In the genomic region with DNA sequence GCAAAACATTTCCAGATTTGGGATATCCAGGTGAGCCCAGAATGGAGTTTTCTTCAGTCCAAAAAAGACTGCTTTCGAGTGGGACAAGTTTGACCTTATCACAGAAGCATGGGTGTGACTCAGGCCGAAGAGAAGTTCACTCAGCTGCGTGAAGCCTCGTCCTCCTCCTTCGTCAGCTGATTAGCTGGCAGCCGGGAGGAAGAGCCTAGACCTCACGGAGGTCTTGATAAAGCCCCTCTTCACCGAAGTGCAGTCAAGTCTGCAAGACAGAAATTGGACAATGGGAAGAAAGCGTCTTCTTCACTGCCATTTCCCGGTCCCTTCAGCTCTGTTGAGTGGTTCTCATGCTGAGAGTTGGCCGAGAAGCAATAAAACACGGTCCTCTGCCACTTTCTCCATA, we compare ENCODE assay signal across 21 cellular contexts.
DNase-seq lines count a peak whose midpoint lies in the region; ATAC-seq, FAIRE-seq and TF ChIP-seq lines count a peak whose summit lies in the region.
"Had no signal": no experiment of that assay in that cellular context is flagged by ENCODE, and none has a peak within 500 bp of the region (broad histone marks: within the 10 kb centered on the region; RNA-seq: fewer than 3 reads in every experiment).

No MANE protein-coding gene starts in this region.

- no peak overlapping the region for H3K27ac ChIP-seq in K562 (ENCODE audit: extremely low read depth, low read depth, low read length)
- H3K27ac ChIP-seq in kidney (ENCODE audit: low read depth in 2 of 2, low read length in 2 of 2), result no peak overlapping the region
- H3K27ac ChIP-seq: 22Rv1; A549; BLaER1 treated with 17β-estradiol and CSF1 and Interleukin-3, amounts not matched to agents 10 nM and 100 nM; C4-2B had no signal

- intact Hi-C loops in Right ventricle myocardium superior (cut with DNase I), result no loop called here
- intact Hi-C loops in left cardiac atrium (cut with DNase I), result no loop called here
- intact Hi-C loops in K562 (cut with micrococcal nuclease), result no loop called here
- intact Hi-C loops in kidney (cut with DNase I), result no loop called here

- POLR2A ChIA-PET in K562 (lab: Yijun Ruan, JAX), result interaction anchor here (0.5 kb wide), 1 partner anchor 181 kb away, joined by 3 read pairs; no protein-coding TSS in a partner anchor

- BruUV-seq in K562 (replicated peaks; lab: Mats Ljungman, UMichigan), result no TSS peak

- DNase-seq in Right ventricle myocardium superior, result peak; percentile 5
- no peak for DNase-seq in left cardiac atrium
- no peak for DNase-seq in K562 (ENCODE audit: extremely low read depth in 1 of 4, low spot score in 3 of 4)
- peak; percentile 9 for DNase-seq in kidney
- no peak for DNase-seq in retina
- DNase-seq: AML-193; Caco-2; Calu3; CD4-positive, alpha-beta T cell; CD8-positive, alpha-beta T cell; DMS79 treated with DMSO at 0.1 percent for 48 hours; GF-D8 had no signal

- H3K9me1 ChIP-seq in K562 (ENCODE audit: control insufficient read depth, insufficient read depth, low read length), result no peaks in the 10 kb centered on the region

- H3K79me2 ChIP-seq in K562 (ENCODE audit: control insufficient read depth, insufficient read depth, low read length), result no peaks in the 10 kb centered on the region

- H3K4me3 ChIP-seq in K562, result no peak overlapping the region
- H3K4me3 ChIP-seq in kidney (ENCODE audit: low read length in 2 of 2), result no peak overlapping the region
- H3K4me3 ChIP-seq: A549; BLaER1 treated with 17β-estradiol and CSF1 and Interleukin-3, amounts not matched to agents 10 nM and 100 nM had no signal

- H3K9me3 ChIP-seq in K562 (replicated peaks; ENCODE audit: control insufficient read depth, insufficient read depth, low read depth, low read length), result no peaks in the 10 kb centered on the region
- no peaks in the 10 kb centered on the region for H3K9me3 ChIP-seq in kidney (ENCODE audit: control insufficient read depth in 1 of 2, low read length in 2 of 2)
- H3K9me3 ChIP-seq: A549; BLaER1 treated with 17β-estradiol and CSF1 and Interleukin-3, amounts not matched to agents 10 nM and 100 nM; Caco-2 had no signal

- H3K36me3 ChIP-seq in K562 (ENCODE audit: control insufficient read depth, insufficient read depth, low read length) (no peaks in the 10 kb centered on the region), kidney (ENCODE audit: control insufficient read depth in 1 of 2, insufficient read depth in 2 of 2, low read length in 2 of 2) (no peaks in the 10 kb centered on the region)
- H3K36me3 ChIP-seq: BLaER1 treated with 17β-estradiol and CSF1 and Interleukin-3, amounts not matched to agents 10 nM and 100 nM had no signal

- no peak for FAIRE-seq in K562 (lab: Jason Lieb, UNC)
- no peak for FAIRE-seq in kidney (lab: Jason Lieb, UNC)
- FAIRE-seq: A549, D721Med, G401.6, GM12891, GM19239 had no signal

- no peak overlapping the region for H3K9ac ChIP-seq in K562 (ENCODE audit: insufficient read depth in 1 of 2, low read depth in 2 of 2, low read length in 2 of 2)
- H3K9ac ChIP-seq in kidney (ENCODE audit: low read length in 2 of 2), result no peak overlapping the region
- H3K9ac ChIP-seq: BLaER1 treated with 17β-estradiol and CSF1 and Interleukin-3, amounts not matched to agents 10 nM and 100 nM had no signal

- no peak for TF ChIP-seq EP300 in K562 (IDR thresholded peaks at IDR 0.05; ENCODE audit: low read length)

- no peak for ATAC-seq in Right ventricle myocardium superior (ENCODE audit: poor library complexity)
- ATAC-seq in left cardiac atrium, result no peak
- no peak for ATAC-seq in K562
- ATAC-seq in GM21381 (IDR thresholded peaks at IDR 0.05; ENCODE audit: unreplicated experiment), result no peak
- ATAC-seq: A549; CD8-positive, alpha-beta T cell had no signal

- under 1% methylated on average over 12 of the region's 12 CpGs for whole genome bisulfite sequencing in K562 (ENCODE audit: insufficient coverage, low coverage, missing lambda C conversion rate)

- no peak overlapping the region for H2AFZ ChIP-seq in K562 (ENCODE audit: low read depth, low read length)

- in situ Hi-C loops in K562 (cut with MboI), result no loop called here

- H3K4me1 ChIP-seq in K562 (replicated peaks in 1 of 2; ENCODE audit: control insufficient read depth in 2 of 2, insufficient read depth in 2 of 2, low read length in 2 of 2) (no peaks in the 10 kb centered on the region), kidney (ENCODE audit: control insufficient read depth in 1 of 2, insufficient read depth in 1 of 2, low read depth in 1 of 2, low read length in 2 of 2) (no peaks in the 10 kb centered on the region)
- H3K4me1 ChIP-seq: A549, Caco-2 had no signal

- H3K4me2 ChIP-seq in K562 (ENCODE audit: insufficient read depth, low read length), result no peak overlapping the region
- H3K4me2 ChIP-seq: A549; BLaER1 treated with 17β-estradiol and CSF1 and Interleukin-3, amounts not matched to agents 10 nM and 100 nM had no signal

- H3K27me3 ChIP-seq in K562 (ENCODE audit: control insufficient read depth in 2 of 2, insufficient read depth in 2 of 2, low read length in 2 of 2), result peaks cover 49 to 97% of the 10 kb centered on the region in 2 experiments
- H3K27me3 ChIP-seq: BLaER1 treated with 17β-estradiol and CSF1 and Interleukin-3, amounts not matched to agents 10 nM and 100 nM had no signal

- H4K20me1 ChIP-seq in K562 (replicated peaks; ENCODE audit: control insufficient read depth, insufficient read depth, low read length), result peaks cover 17% of the 10 kb centered on the region
- H4K20me1 ChIP-seq: BLaER1 treated with 17β-estradiol and CSF1 and Interleukin-3, amounts not matched to agents 10 nM and 100 nM had no signal

- TF ChIP-seq CTCF in K562 (IDR thresholded peaks at IDR 0.05 in 2 of 3, conservative IDR thresholded peaks at IDR 0.05 in 1 of 3; ENCODE audit: insufficient read depth in 2 of 3, low read depth in 1 of 3, low read length in 3 of 3) (no peak), kidney (IDR thresholded peaks at IDR 0.05; ENCODE audit: borderline replicate concordance, extremely low read depth, insufficient read depth) (no peak)

- CTCF ChIA-PET in K562 (lab: Yijun Ruan, JAX; ENCODE audit: low intra/inter-chr PET ratio), result no interaction called here

- no peak for TF ChIP-seq POLR2A in K562 (conservative IDR thresholded peaks at IDR 0.05)

- TF ChIP-seq RAD21 in K562 (CRISPR knock-in tag; conservative IDR thresholded peaks at IDR 0.05 in 1 of 2, IDR thresholded peaks at IDR 0.05 in 1 of 2), result no peak

TF ChIP-seq in K562, 482 proteins besides CTCF, POLR2A, EP300 and RAD21:
- TF ChIP-seq TCF3 (CRISPR knock-in tag; IDR thresholded peaks at IDR 0.05) (no peak), ZNF165 (CRISPR knock-in tag; IDR thresholded peaks at IDR 0.05; ENCODE audit: borderline replicate concordance) (no peak), EZH2 (IDR thresholded peaks at IDR 0.05; ENCODE audit: borderline replicate concordance, low read depth, low read length) (0 out of 2 replicates have a peak, but pooled peaks have one; percentile 67)

Comparison
In these comparisons a context has a peak if more than half of its experiments do, and no peak if none do; other contexts are left out.
1. DNase-seq: peak in Right ventricle myocardium superior (single experiment) and kidney (single experiment); none in left cardiac atrium (single experiment), K562 (0 of 4) and retina (single experiment).